ENCODE assay signal across 8 cellular contexts in the genomic region with DNA sequence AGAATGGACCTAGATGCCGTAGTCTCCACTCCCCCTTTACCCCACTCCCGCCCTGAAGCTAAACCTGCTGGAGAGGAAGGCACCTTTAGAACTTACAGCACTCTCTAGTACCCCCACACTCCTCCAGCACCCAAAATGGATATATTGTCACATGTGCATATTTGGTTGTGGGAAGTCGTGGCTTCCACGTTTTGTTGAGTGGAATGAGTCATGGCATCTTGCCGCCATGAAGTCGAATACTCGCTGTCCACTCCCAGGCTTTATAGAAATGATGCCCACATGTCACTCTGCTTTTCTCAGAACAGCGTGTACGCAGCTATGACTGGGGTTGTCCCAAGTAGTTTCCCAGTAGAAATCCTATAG. TPM values are rescaled to one million over a fixed set of nuclear protein-coding genes. Genes with fewer than 3 reads are reported as not detected.
A peak's percentile ranks its signal among the peaks of the same experiment; 100 is the strongest.
DNase-seq lines count a peak whose midpoint lies in the region; ATAC-seq lines count a peak whose summit lies in the region.

No MANE protein-coding gene starts in this region.

- peak; percentile 13 for ATAC-seq in GM21528 (IDR thresholded peaks at IDR 0.05; ENCODE audit: low FRiP score, unreplicated experiment)

- DNase-seq in EL (peak; percentile 64), HuH-7 (ENCODE audit: low spot score) (peak; percentile 35), UCSD-AML1 (lab: John Stamatoyannopoulos, UW; ENCODE audit: unreplicated experiment) (peak; percentile 58), dermis microvascular lymphatic vessel endothelial cell (ENCODE audit: low read depth in 2 of 2) (peak; percentile 46 to 89), medulla oblongata (ENCODE audit: extremely low spot score) (peak; percentile 60), GM19240 (ENCODE audit: insufficient read length, low spot score) (no peak)
- peak; percentile 62 for DNase-seq in stimulated activated CD8-positive, alpha-beta memory T cell treated with anti-CD3 and anti-CD28 coated beads, Interleukin-4, amount 100 ng/mL, for 48 hours

RNA-seq across cellular contexts. Expression of a gene that starts 0.5 kb away (rescaled TPM):
- total RNA-seq in dermis microvascular lymphatic vessel endothelial cell, result 124 and 128 TPM in 2 replicates

RNA-seq across cellular contexts. Expression of a gene that starts 0.7 kb away (rescaled TPM):
- 19.1 and 21.2 TPM in 2 replicates for total RNA-seq in dermis microvascular lymphatic vessel endothelial cell
